ENCODE assay signal across 1 cellular context in the genomic region with DNA sequence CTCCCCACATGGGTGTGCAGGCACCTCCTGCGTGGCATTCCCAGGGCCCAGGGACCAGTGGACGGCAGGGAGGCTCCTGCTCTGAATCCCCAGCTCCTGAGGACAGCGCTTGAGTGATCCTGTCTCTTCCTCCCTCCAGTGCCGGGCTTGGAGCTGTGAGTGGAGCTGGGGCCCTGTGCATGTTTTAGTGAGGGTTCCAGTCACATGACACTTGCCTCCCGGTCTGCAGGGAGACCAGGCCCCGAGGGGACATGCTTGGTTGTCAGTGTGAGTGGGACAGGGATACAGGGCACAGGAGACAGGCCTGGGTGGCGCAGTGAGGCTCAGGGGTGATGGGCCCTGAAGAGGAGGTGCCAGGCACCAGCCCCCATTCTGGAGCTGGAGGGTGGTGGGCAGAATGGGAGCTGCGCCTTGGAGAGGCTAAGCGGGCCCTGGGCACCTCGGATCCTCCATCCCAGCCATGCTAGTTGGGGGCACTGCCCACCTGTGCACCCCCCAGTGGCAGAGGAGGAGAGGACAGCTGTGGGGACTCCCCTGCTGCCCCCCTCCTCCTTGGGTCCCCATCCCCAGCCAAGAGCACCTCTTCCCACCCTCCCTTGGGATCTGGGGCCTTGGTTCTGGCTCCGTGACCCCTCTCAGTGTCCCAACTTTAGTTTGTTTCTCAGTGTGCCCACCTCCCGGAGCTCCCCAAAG.
TF ChIP-seq lines count a peak whose summit lies in the region.

No MANE protein-coding gene starts in this region.

TF ChIP-seq in HEK293, 187 proteins besides CTCF, POLR2A, EP300 and RAD21 (continued from another document):
- TF ChIP-seq, protein P1, sequence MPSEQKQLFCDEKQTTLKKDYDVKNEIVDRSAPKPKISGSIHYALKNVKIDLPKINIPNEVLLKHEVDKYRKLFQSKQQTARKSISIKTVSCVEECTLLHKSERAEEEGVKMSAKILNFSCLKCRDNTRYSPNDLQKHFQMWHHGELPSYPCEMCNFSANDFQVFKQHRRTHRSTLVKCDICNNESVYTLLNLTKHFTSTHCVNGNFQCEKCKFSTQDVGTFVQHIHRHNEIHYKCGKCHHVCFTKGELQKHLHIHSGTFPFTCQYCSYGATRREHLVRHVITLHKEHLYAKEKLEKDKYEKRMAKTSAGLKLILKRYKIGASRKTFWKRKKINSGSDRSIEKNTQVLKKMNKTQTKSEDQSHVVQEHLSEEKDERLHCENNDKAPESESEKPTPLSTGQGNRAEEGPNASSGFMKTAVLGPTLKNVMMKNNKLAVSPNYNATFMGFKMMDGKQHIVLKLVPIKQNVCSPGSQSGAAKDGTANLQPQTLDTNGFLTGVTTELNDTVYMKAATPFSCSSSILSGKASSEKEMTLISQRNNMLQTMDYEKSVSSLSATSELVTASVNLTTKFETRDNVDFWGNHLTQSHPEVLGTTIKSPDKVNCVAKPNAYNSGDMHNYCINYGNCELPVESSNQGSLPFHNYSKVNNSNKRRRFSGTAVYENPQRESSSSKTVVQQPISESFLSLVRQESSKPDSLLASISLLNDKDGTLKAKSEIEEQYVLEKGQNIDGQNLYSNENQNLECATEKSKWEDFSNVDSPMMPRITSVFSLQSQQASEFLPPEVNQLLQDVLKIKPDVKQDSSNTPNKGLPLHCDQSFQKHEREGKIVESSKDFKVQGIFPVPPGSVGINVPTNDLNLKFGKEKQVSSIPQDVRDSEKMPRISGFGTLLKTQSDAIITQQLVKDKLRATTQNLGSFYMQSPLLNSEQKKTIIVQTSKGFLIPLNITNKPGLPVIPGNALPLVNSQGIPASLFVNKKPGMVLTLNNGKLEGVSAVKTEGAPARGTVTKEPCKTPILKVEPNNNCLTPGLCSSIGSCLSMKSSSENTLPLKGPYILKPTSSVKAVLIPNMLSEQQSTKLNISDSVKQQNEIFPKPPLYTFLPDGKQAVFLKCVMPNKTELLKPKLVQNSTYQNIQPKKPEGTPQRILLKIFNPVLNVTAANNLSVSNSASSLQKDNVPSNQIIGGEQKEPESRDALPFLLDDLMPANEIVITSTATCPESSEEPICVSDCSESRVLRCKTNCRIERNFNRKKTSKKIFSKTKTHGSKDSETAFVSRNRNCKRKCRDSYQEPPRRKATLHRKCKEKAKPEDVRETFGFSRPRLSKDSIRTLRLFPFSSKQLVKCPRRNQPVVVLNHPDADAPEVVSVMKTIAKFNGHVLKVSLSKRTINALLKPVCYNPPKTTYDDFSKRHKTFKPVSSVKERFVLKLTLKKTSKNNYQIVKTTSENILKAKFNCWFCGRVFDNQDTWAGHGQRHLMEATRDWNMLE (tag by site-specific recombination; conservative IDR thresholded peaks at IDR 0.05; ENCODE audit: low read depth) = no peak
- TF ChIP-seq SALL2 (tag by site-specific recombination; IDR thresholded peaks at IDR 0.05; ENCODE audit: borderline replicate concordance) (no peak), TCF7L2 (IDR thresholded peaks at IDR 0.05; ENCODE audit: borderline replicate concordance, low read depth, low read length) (no peak), ZNF707 (tag by site-specific recombination; IDR thresholded peaks at IDR 0.05) (no peak), FEZF1 (tag by site-specific recombination; IDR thresholded peaks at IDR 0.05) (no peak)
- TF ChIP-seq, protein P2, sequence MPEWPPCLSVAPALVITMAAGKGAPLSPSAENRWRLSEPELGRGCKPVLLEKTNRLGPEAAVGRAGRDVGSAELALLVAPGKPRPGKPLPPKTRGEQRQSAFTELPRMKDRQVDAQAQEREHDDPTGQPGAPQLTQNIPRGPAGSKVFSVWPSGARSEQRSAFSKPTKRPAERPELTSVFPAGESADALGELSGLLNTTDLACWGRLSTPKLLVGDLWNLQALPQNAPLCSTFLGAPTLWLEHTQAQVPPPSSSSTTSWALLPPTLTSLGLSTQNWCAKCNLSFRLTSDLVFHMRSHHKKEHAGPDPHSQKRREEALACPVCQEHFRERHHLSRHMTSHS (tag by site-specific recombination; IDR thresholded peaks at IDR 0.05) = no peak
- TF ChIP-seq, protein P3, sequence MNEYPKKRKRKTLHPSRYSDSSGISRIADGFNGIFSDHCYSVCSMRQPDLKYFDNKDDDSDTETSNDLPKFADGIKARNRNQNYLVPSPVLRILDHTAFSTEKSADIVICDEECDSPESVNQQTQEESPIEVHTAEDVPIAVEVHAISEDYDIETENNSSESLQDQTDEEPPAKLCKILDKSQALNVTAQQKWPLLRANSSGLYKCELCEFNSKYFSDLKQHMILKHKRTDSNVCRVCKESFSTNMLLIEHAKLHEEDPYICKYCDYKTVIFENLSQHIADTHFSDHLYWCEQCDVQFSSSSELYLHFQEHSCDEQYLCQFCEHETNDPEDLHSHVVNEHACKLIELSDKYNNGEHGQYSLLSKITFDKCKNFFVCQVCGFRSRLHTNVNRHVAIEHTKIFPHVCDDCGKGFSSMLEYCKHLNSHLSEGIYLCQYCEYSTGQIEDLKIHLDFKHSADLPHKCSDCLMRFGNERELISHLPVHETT (tag by site-specific recombination; IDR thresholded peaks at IDR 0.05) = no peak
- TF ChIP-seq, protein P4, sequence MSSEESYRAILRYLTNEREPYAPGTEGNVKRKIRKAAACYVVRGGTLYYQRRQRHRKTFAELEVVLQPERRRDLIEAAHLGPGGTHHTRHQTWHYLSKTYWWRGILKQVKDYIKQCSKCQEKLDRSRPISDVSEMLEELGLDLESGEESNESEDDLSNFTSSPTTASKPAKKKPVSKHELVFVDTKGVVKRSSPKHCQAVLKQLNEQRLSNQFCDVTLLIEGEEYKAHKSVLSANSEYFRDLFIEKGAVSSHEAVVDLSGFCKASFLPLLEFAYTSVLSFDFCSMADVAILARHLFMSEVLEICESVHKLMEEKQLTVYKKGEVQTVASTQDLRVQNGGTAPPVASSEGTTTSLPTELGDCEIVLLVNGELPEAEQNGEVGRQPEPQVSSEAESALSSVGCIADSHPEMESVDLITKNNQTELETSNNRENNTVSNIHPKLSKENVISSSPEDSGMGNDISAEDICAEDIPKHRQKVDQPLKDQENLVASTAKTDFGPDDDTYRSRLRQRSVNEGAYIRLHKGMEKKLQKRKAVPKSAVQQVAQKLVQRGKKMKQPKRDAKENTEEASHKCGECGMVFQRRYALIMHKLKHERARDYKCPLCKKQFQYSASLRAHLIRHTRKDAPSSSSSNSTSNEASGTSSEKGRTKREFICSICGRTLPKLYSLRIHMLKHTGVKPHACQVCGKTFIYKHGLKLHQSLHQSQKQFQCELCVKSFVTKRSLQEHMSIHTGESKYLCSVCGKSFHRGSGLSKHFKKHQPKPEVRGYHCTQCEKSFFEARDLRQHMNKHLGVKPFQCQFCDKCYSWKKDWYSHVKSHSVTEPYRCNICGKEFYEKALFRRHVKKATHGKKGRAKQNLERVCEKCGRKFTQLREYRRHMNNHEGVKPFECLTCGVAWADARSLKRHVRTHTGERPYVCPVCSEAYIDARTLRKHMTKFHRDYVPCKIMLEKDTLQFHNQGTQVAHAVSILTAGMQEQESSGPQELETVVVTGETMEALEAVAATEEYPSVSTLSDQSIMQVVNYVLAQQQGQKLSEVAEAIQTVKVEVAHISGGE (tag by site-specific recombination; conservative IDR thresholded peaks at IDR 0.05; ENCODE audit: low read depth) = no peak
TF ChIP-seq in HEK293: peak in this region for 0.
